Comparison of ENCODE assay signal across 19 cellular contexts in the genomic region with DNA sequence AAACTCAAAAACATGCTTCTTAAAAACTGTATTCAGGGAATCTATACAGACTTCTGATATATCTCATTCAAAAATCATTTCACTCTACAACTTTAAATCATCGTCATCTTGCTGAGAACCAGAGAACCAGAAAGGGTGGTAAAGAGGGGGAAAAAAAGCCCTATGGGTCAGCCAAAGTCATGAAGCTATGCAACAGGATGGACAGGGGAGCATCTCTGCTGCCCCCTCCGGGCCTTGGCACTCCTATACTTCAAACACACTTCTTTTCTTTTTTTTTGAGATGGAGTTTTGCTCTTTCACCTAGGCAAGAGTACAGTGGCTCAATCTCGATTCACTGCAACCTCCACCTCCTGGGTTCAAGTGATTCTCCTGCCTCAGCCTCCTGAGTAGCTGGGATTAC.
DNase-seq lines count a peak whose midpoint lies in the region; ATAC-seq, FAIRE-seq and TF ChIP-seq lines count a peak whose summit lies in the region.
"Had no signal": no experiment of that assay in that cellular context is flagged by ENCODE, and none has a peak within 500 bp of the region (broad histone marks: within the 10 kb centered on the region; RNA-seq: fewer than 3 reads in every experiment).

No MANE protein-coding gene starts in this region.

- H3K79me2 ChIP-seq in OCI-LY1 (ENCODE audit: insufficient read depth, low read length): no peaks in the 10 kb centered on the region
- H3K79me2 ChIP-seq in H1 (ENCODE audit: control insufficient read depth in 1 of 2, insufficient read depth in 2 of 2, low read length in 2 of 2): no peaks in the 10 kb centered on the region

- H2AFZ ChIP-seq in OCI-LY1 (ENCODE audit: low read length): no peak overlapping the region
- H2AFZ ChIP-seq in H1 (ENCODE audit: low read length): no peak overlapping the region

- H3K27ac ChIP-seq in OCI-LY1 (ENCODE audit: low read depth, low read length, poor library complexity, severe bottlenecking) (no peak overlapping the region), H1 (ENCODE audit: low read depth, low read length) (no peak overlapping the region), SJCRH30 (no peak overlapping the region)
- H3K27ac ChIP-seq: C4-2B, esophagus muscularis mucosa, SK-N-MC, transverse colon had no signal

- WGBS in H1 (ENCODE audit: extremely low coverage in 1 of 2, insufficient coverage in 1 of 2, insufficient read length in 1 of 2, insufficient replicate concordance in 2 of 2, low coverage in 1 of 2, low lambda C conversion rate in 2 of 2, missing lambda C conversion rate in 1 of 2), 2 experiments: 86% methylated on average over 3 of the region's 3 CpGs; no CpG with 5 or more reads in 1 of the 2 experiments

- TF ChIP-seq POLR2A in H1 (IDR thresholded peaks at IDR 0.05; ENCODE audit: control extremely low read depth in 1 of 2, low read depth in 2 of 2, low read length in 2 of 2): no peak

- no peak overlapping the region for H3K4ac ChIP-seq in H1 (replicated peaks; ENCODE audit: insufficient read length, low read depth, low read length)

- no peak overlapping the region for H2AK5ac ChIP-seq in H1 (ENCODE audit: low read depth, low read length)

- H3K14ac ChIP-seq in H1 (ENCODE audit: insufficient read length): no peak overlapping the region

- H3K4me3 ChIP-seq in GM12864 (ENCODE audit: low read depth, low read length) (no peak overlapping the region), OCI-LY1 (ENCODE audit: low read depth, low read length, poor library complexity, severe bottlenecking) (no peak overlapping the region), H1 (ENCODE audit: extremely low read depth in 1 of 4, insufficient read depth in 2 of 4, low read depth in 3 of 4, low read length in 4 of 4) (no peak overlapping the region), SJCRH30 (no peak overlapping the region)
- H3K4me3 ChIP-seq: esophagus muscularis mucosa, SK-N-MC, transverse colon had no signal

- H4K91ac ChIP-seq in H1 (replicated peaks; ENCODE audit: insufficient read length, low read length): no peak overlapping the region

- DNase-seq in ACHN (peak; percentile 4), GM12864 (ENCODE audit: low read depth) (no peak), H1 (ENCODE audit: low read depth in 1 of 2, low spot score in 2 of 2) (no peak), pons (ENCODE audit: low spot score) (no peak), SHP77 (lab: John Stamatoyannopoulos, UW) (no peak), SJCRH30 (no peak)
- DNase-seq: dermis blood vessel endothelial cell, EL, head of caudate nucleus, kidney, NCI-H1092, occipital lobe, transverse colon had no signal

- H2BK120ac ChIP-seq in H1 (replicated peaks; ENCODE audit: low read depth, low read length): no peak overlapping the region

- H3K79me1 ChIP-seq in H1 (ENCODE audit: low read depth, low read length): no peaks in the 10 kb centered on the region

- H3K4me1 ChIP-seq in OCI-LY1 (ENCODE audit: insufficient read depth, low read length, severe bottlenecking): peaks cover 11% of the 10 kb centered on the region
- no peaks in the 10 kb centered on the region; a peak in 1 of 7 replicates for H3K4me1 ChIP-seq in H1 (replicated peaks in 1 of 4; ENCODE audit: control insufficient read depth in 3 of 4, insufficient read depth in 4 of 4, low read length in 3 of 4)
- no peaks in the 10 kb centered on the region for H3K4me1 ChIP-seq in SJCRH30
- H3K4me1 ChIP-seq: transverse colon had no signal

- H3F3A ChIP-seq in OCI-LY1 (ENCODE audit: insufficient read depth, low read length): no peaks in the 10 kb centered on the region

- H4K20me1 ChIP-seq in OCI-LY1 (ENCODE audit: insufficient read depth, low read length) (no peaks in the 10 kb centered on the region), H1 (replicated peaks in 1 of 2; ENCODE audit: control insufficient read depth in 1 of 2, insufficient read depth in 2 of 2, low read length in 2 of 2) (no peaks in the 10 kb centered on the region)

- TF ChIP-seq CTCF in GM12864 (IDR thresholded peaks at IDR 0.05; ENCODE audit: low read depth, low read length, missing control alignments): peak; percentile 21
- peak; percentile 40; the same call in 1 of the 2 replicates for TF ChIP-seq CTCF in OCI-LY1 (IDR thresholded peaks at IDR 0.05; ENCODE audit: low read length)
- peak; percentile 46 to 47 (median 47); a peak in 3 of 4 replicates for TF ChIP-seq CTCF in H1 (IDR thresholded peaks at IDR 0.05; ENCODE audit: control extremely low read depth in 1 of 3, insufficient read depth in 1 of 3, low read depth in 1 of 3, low read length in 3 of 3)

- in situ Hi-C loops in ACHN (cut with HindIII; ENCODE audit: low pct_ligation_motif_present, low pct_unique_long_range_greater_than_20kb, low sequenced_read_pairs): no loop called here

- H3K36me3 ChIP-seq in OCI-LY1 (ENCODE audit: insufficient read depth, low read length) (no peaks in the 10 kb centered on the region), H1 (ENCODE audit: control insufficient read depth in 2 of 4, insufficient read depth in 4 of 4, low read length in 3 of 4) (0 out of 8 replicates have a peak, but pooled peaks cover 0 to 3% (median 0%) of the 10 kb centered on the region in 4 experiments), SJCRH30 (no peaks in the 10 kb centered on the region)

- no peak overlapping the region for H2BK5ac ChIP-seq in H1 (ENCODE audit: low read depth, low read length)

- no peak overlapping the region for H2BK15ac ChIP-seq in H1 (ENCODE audit: low read length)

- no peak overlapping the region for H4K5ac ChIP-seq in H1 (ENCODE audit: insufficient read length, low read depth, low read length)

- no peaks in the 10 kb centered on the region for H3K9me3 ChIP-seq in OCI-LY1 (ENCODE audit: low read length)
- no peaks in the 10 kb centered on the region for H3K9me3 ChIP-seq in H1 (ENCODE audit: insufficient read depth in 2 of 2, low read depth in 1 of 2, low read length in 1 of 2)
- H3K9me3 ChIP-seq in SJCRH30 (replicated peaks): no peaks in the 10 kb centered on the region
- H3K9me3 ChIP-seq: esophagus muscularis mucosa, transverse colon had no signal

- no peak for FAIRE-seq in H1 (lab: Jason Lieb, UNC)
- FAIRE-seq: kidney had no signal

- H3K4me2 ChIP-seq in OCI-LY1 (ENCODE audit: low read length) (no peak overlapping the region), H1 (ENCODE audit: insufficient read depth in 1 of 2, low read depth in 2 of 2, low read length in 2 of 2) (no peak overlapping the region)

- no peaks in the 10 kb centered on the region for H3K9me2 ChIP-seq in OCI-LY1 (ENCODE audit: low read depth, low read length)

- no peak for TF ChIP-seq EP300 in H1 (IDR thresholded peaks at IDR 0.05; ENCODE audit: borderline replicate concordance in 1 of 2, low read depth in 2 of 2, low read length in 2 of 2)

- no peaks in the 10 kb centered on the region for H3K27me3 ChIP-seq in OCI-LY1 (ENCODE audit: insufficient read depth, low read length)
- no peaks in the 10 kb centered on the region for H3K27me3 ChIP-seq in H1 (replicated peaks in 1 of 4; ENCODE audit: control insufficient read depth in 3 of 4, extremely low read depth in 1 of 4, insufficient read depth in 3 of 4, low read length in 3 of 4)
- H3K27me3 ChIP-seq in SJCRH30: peaks cover 18% of the 10 kb centered on the region; the same call in 1 of the 2 replicates
- H3K27me3 ChIP-seq: esophagus muscularis mucosa, transverse colon had no signal

- peak; percentile 42 to 43; a peak in 3 of 4 replicates for TF ChIP-seq RAD21 in H1 (IDR thresholded peaks at IDR 0.05 in 1 of 2, conservative IDR thresholded peaks at IDR 0.05 in 1 of 2; ENCODE audit: low read depth in 2 of 2, low read length in 2 of 2)

- no peak overlapping the region for H3K9ac ChIP-seq in OCI-LY1 (ENCODE audit: low read length)
- H3K9ac ChIP-seq in H1 (replicated peaks in 1 of 4; ENCODE audit: extremely low read depth in 1 of 4, low read depth in 3 of 4, low read length in 3 of 4): no peak overlapping the region

- H4K8ac ChIP-seq in H1 (ENCODE audit: extremely low read depth, insufficient read depth, low read length): no peak overlapping the region; the same call in 1 of the 2 replicates

- no peak overlapping the region for H2BK12ac ChIP-seq in H1 (ENCODE audit: low read depth, low read length)

- no peak overlapping the region for H2BK20ac ChIP-seq in H1 (ENCODE audit: low read length)

- no peak overlapping the region for H3K56ac ChIP-seq in H1 (replicated peaks; ENCODE audit: insufficient read length, low read depth, low read length)

- CTCF ChIA-PET in H1 (lab: Charles Lee; ENCODE audit: partially characterized antibody): interaction anchor here (0.6 to 2.6 kb wide), 16 partner anchors 8 to 1543 kb away, joined by 3 to 26 read pairs (median 3); no protein-coding TSS in a partner anchor

- H3K23ac ChIP-seq in H1 (ENCODE audit: insufficient read length): no peak overlapping the region

- POLR2A ChIA-PET in H1 (lab: Charles Lee; ENCODE audit: partially characterized antibody): interaction anchor here (0.6 kb wide), 1 partner anchor 11 kb away, joined by 3 read pairs; no protein-coding TSS in a partner anchor

- no peaks in the 10 kb centered on the region for H3K23me2 ChIP-seq in H1 (ENCODE audit: low read depth, low read length)

- no peak overlapping the region for H3K18ac ChIP-seq in H1 (ENCODE audit: extremely low read depth, low read length)

- ATAC-seq in GM21528 (IDR thresholded peaks at IDR 0.05; ENCODE audit: low FRiP score, unreplicated experiment): no peak
- ATAC-seq: stimulated activated effector memory CD8-positive, alpha-beta T cell treated with anti-CD3 and anti-CD28 coated beads, Interleukin-12 subunit alpha, Interleukin-12 subunit beta, amount 100 ng/mL, for 72 hours had no signal

TF ChIP-seq in H1, 55 proteins besides CTCF, POLR2A, EP300 and RAD21:
- no peak for TF ChIP-seq BCL11A (IDR thresholded peaks at IDR 0.05; ENCODE audit: low read depth in 2 of 2, low read length in 2 of 2)
- no peak for TF ChIP-seq GTF2F1 (IDR thresholded peaks at IDR 0.05; ENCODE audit: borderline replicate concordance, low read depth, low read length)
- no peak for TF ChIP-seq JUN (IDR thresholded peaks at IDR 0.05; ENCODE audit: low read depth, low read length)
- no peak for TF ChIP-seq TBP (IDR thresholded peaks at IDR 0.05; ENCODE audit: low read depth, low read length)
- no peak for TF ChIP-seq SP2 (IDR thresholded peaks at IDR 0.05; ENCODE audit: low read length)
- no peak for TF ChIP-seq SP4 (IDR thresholded peaks at IDR 0.05; ENCODE audit: low read length)
